35 cellular contexts compared by ENCODE assay signal in the genomic region with DNA sequence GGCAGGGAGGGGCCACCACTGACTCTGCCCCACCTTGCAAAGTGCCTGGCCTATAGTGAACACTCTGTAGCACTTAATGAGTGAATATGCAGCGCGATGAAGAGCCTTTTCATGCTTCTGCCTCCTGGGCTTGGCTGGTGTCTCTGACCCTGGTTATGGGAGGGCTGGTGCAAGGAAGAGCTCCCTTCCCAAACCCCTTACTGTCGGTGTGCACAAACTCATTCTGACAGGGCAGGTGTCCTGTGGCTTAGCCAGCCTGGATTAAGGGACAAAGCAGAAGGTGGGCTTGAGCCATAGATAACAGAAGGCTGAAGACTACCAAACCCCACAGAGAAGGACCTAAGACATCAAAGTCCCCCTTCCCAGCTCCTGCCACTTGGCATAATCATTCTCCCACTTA. TPM values are rescaled to one million over a fixed set of nuclear protein-coding genes. Genes with fewer than 3 reads are reported as not detected.
"Had no signal": no experiment of that assay in that cellular context is flagged by ENCODE, and none has a peak within 500 bp of the region (broad histone marks: within the 10 kb centered on the region; RNA-seq: fewer than 3 reads in every experiment).

No MANE protein-coding gene starts in this region.

- H3K27ac Mint-ChIP-seq: activated CD4-positive, alpha-beta memory T cell treated with anti-CD3 and anti-CD28 coated beads, Interleukin-2, amount 10 ng/mL, durations not matched to agents 7 days and 5 days; activated CD4-positive, alpha-beta T cell treated with anti-CD3 and anti-CD28 coated beads, Interleukin-2, amount 10 ng/mL, durations not matched to agents 7 days and 5 days; activated naive CD8-positive, alpha-beta T cell; activated T-helper 2 cell treated with anti-CD3 and anti-CD28 coated beads, Interferon-gamma antibody, Interleukin-2, Interleukin-4, amounts not matched to agents 10 μg/mL and 5 μg/mL and 100 μg/mL, durations not matched to agents 14 hours and 24 hours and 36 hours; natural killer cell treated with Interleukin-12 subunit alpha and Interleukin-12 subunit beta and Interleukin-15 and Interleukin-18, amount 100 ng/mL, for 72 hours; stimulated activated memory B cell treated with anti-CD40 and anti-IgM and Interleukin-4, amounts not matched to agents 10 μg/mL and 1 μg/mL and 100 μg/mL, for 72 hours; stimulated activated naive CD8-positive, alpha-beta T cell treated with anti-CD3 and anti-CD28 coated beads, Interleukin-15, amount 100 ng/mL, for 72 hours; WTC11 had no signal

- H3K9me3 Mint-ChIP-seq: activated CD4-positive, alpha-beta memory T cell treated with anti-CD3 and anti-CD28 coated beads, Interleukin-2, amount 10 ng/mL, durations not matched to agents 7 days and 5 days; activated CD4-positive, alpha-beta T cell treated with anti-CD3 and anti-CD28 coated beads, Interleukin-2, amount 10 ng/mL, durations not matched to agents 7 days and 5 days; activated T-helper 2 cell treated with anti-CD3 and anti-CD28 coated beads, Interferon-gamma antibody, Interleukin-2, Interleukin-4, amounts not matched to agents 10 μg/mL and 5 μg/mL and 100 μg/mL, durations not matched to agents 14 hours and 24 hours and 36 hours; natural killer cell treated with Interleukin-12 subunit alpha and Interleukin-12 subunit beta and Interleukin-15 and Interleukin-18, amount 100 ng/mL, for 72 hours; stimulated activated memory B cell treated with anti-CD40 and anti-IgM and Interleukin-4, amounts not matched to agents 10 μg/mL and 1 μg/mL and 100 μg/mL, for 72 hours; stimulated activated naive CD8-positive, alpha-beta T cell treated with anti-CD3 and anti-CD28 coated beads, Interleukin-15, amount 100 ng/mL, for 72 hours; WTC11 had no signal

- H3K4me3 Mint-ChIP-seq: activated CD4-positive, alpha-beta memory T cell treated with anti-CD3 and anti-CD28 coated beads, Interleukin-2, amount 10 ng/mL, durations not matched to agents 7 days and 5 days; activated CD4-positive, alpha-beta T cell treated with anti-CD3 and anti-CD28 coated beads, Interleukin-2, amount 10 ng/mL, durations not matched to agents 7 days and 5 days; activated naive CD8-positive, alpha-beta T cell; natural killer cell treated with Interleukin-12 subunit alpha and Interleukin-12 subunit beta and Interleukin-15 and Interleukin-18, amount 100 ng/mL, for 72 hours; stimulated activated memory B cell treated with anti-CD40 and anti-IgM and Interleukin-4, amounts not matched to agents 10 μg/mL and 1 μg/mL and 100 μg/mL, for 72 hours; stimulated activated naive CD8-positive, alpha-beta T cell treated with anti-CD3 and anti-CD28 coated beads, Interleukin-15, amount 100 ng/mL, for 72 hours; WTC11 had no signal

- H3K36me3 Mint-ChIP-seq: activated naive CD8-positive, alpha-beta T cell; natural killer cell treated with Interleukin-12 subunit alpha and Interleukin-12 subunit beta and Interleukin-15 and Interleukin-18, amount 100 ng/mL, for 72 hours; stimulated activated memory B cell treated with anti-CD40 and anti-IgM and Interleukin-4, amounts not matched to agents 10 μg/mL and 1 μg/mL and 100 μg/mL, for 72 hours; WTC11 had no signal

- DNase-seq: activated CD4-positive, alpha-beta memory T cell treated with anti-CD3 and anti-CD28 coated beads, Interleukin-2, amount 10 ng/mL, durations not matched to agents 7 days and 5 days; activated CD4-positive, alpha-beta T cell treated with anti-CD3 and anti-CD28 coated beads for 1 hour; activated CD4-positive, alpha-beta T cell treated with anti-CD3 and anti-CD28 coated beads, Interleukin-2, amount 10 ng/mL, durations not matched to agents 7 days and 5 days; activated CD8-positive, alpha-beta memory T cell treated with anti-CD3 and anti-CD28 coated beads, Interleukin-2, amount 50 U/mL, for 48 hours; activated naive CD4-positive, alpha-beta T cell treated with Interleukin-2 at 50 U/mL for 16 hours; activated T-cell treated with anti-CD3 and anti-CD28 coated beads, Interleukin-2, amount 50 U/mL, for 48 hours; aorta; body of pancreas; cerebellar nuclear complex; foreskin fibroblast; heart left ventricle; mesendoderm; mucosa of descending colon; sigmoid colon; small intestine; stimulated activated CD4-positive, alpha-beta T cell treated with anti-CD3 and anti-CD28 coated beads, Interleukin-1b, Interleukin-23, amount 100 ng/mL, for 48 hours; stimulated activated CD4-positive, alpha-beta T cell treated with anti-CD3 and anti-CD28 coated beads, Interleukin-4, amount 100 ng/mL, for 4 hours; stimulated activated CD8-positive, alpha-beta memory T cell treated with anti-CD3 and anti-CD28 coated beads, Interleukin-4, amount 100 ng/mL, for 48 hours; stimulated activated naive CD8-positive, alpha-beta T cell treated with anti-CD3 and anti-CD28 coated beads, Interleukin-15, amount 100 ng/mL, for 72 hours; substantia nigra; T-helper 2 cell had no signal

- H3K4me3 ChIP-seq: body of pancreas, coronary artery, heart left ventricle, left lung, lung, mucosa of descending colon, sigmoid colon had no signal

- ATAC-seq: body of pancreas; heart left ventricle; left lung; mucosa of descending colon; natural killer cell treated with Interleukin-12 subunit alpha and Interleukin-12 subunit beta and Interleukin-15 and Interleukin-18, amount 100 ng/mL, for 72 hours; SK-N-SH treated with all-trans-retinoic acid at 6 μM for 48 hours; stimulated activated memory B cell treated with anti-CD40 and anti-IgM and Interleukin-4, amounts not matched to agents 10 μg/mL and 1 μg/mL and 100 μg/mL, for 72 hours; stimulated activated naive CD8-positive, alpha-beta T cell treated with anti-CD3 and anti-CD28 coated beads, Interleukin-15, amount 100 ng/mL, for 72 hours; WTC11 had no signal

- H3K36me3 ChIP-seq: heart left ventricle, left lung, neutrophil, sigmoid colon had no signal

- H3K9me3 ChIP-seq: body of pancreas, heart left ventricle, left lung, mucosa of descending colon, neutrophil, sigmoid colon had no signal

- H3K27ac ChIP-seq: body of pancreas, coronary artery, heart left ventricle, left lung, neutrophil, sigmoid colon had no signal

- H3K27me3 Mint-ChIP-seq: activated naive CD8-positive, alpha-beta T cell had no signal

- H3K27me3 ChIP-seq: body of pancreas had no signal

RNA-seq across cellular contexts. Expression of gene NCMAP, which starts 2.0 kb away (rescaled TPM):
- total RNA-seq: activated CD4-positive, alpha-beta memory T cell treated with anti-CD3 and anti-CD28 coated beads, Interleukin-2, amount 10 ng/mL, durations not matched to agents 7 days and 5 days; activated CD4-positive, alpha-beta T cell treated with anti-CD3 and anti-CD28 coated beads, Interleukin-2, amount 10 ng/mL, durations not matched to agents 7 days and 5 days; activated T-helper 2 cell treated with anti-CD3 and anti-CD28 coated beads, Interferon-gamma antibody, Interleukin-2, Interleukin-4, amounts not matched to agents 10 μg/mL and 5 μg/mL and 100 μg/mL, durations not matched to agents 14 hours and 24 hours and 36 hours; endothelial cell of umbilical vein; myocyte; natural killer cell treated with Interleukin-12 subunit alpha and Interleukin-12 subunit beta and Interleukin-15 and Interleukin-18, amount 100 ng/mL, for 72 hours; osteocyte; posterior vena cava; sigmoid colon had no signal
